Comparison of ENCODE assay signal across 8 cellular contexts in the genomic region with DNA sequence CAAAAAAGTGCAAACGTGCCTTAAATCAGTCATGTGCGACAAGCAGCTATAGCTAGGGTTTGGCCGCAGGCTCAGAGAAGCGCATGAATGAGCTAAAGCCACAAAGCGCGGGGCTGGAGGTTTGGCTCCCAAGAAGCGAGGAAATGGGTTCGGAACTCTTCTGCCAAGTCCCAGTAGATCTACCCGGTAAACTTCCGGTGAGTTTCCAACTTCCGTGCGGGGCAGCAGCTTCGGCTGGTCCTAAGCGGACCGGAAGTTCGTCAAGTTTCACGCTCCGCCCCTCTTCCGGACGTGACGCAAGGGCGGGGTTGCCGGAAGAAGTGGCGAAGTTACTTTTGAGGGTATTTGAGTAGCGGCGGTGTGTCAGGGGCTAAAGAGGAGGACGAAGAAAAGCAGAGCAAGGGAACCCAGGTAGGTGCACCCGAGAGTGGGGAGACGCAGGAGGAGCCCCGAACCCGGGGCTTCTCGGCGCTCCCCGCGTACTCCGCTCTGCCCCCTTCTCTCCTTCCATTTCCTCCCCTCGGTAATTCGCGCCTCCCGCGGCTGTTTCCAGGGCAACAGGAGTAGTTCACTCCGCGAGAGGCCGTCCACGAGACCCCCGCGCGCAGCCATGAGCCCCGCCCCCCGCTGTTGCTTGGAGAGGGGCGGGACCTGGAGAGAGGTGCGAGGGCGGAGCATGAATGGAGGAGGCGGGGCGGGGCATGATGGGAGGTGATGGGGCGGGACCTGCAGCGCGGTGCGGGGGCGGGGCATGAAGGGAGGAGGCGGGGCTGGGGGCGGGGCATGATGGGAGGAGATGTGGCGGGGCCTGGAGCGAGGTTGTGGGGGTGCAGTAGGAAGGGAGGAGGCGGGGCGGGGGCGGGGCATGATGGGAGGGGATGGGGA.
DNase-seq lines count a peak whose midpoint lies in the region; TF ChIP-seq lines count a peak whose summit lies in the region.

A gene (plus strand): TSS at position 292 of the 885 bp plus-strand sequence. CDS start 1,149 bp downstream, outside the sequence.

- peak within 1 kb of the TSS; percentile 98 for H3K27ac Mint-ChIP-seq in activated naive CD4-positive, alpha-beta T cell treated with anti-CD3 and anti-CD28 coated beads, Interleukin-2, amount 10 ng/mL, durations not matched to agents 7 days and 5 days

- H3K4me3 ChIP-seq in NB4 (ENCODE audit: low read depth, low read length) (peak within 1 kb of the TSS; percentile 88), SK-N-MC (peak within 1 kb of the TSS; percentile 91)

- H3K9me3 Mint-ChIP-seq in activated naive CD4-positive, alpha-beta T cell treated with anti-CD3 and anti-CD28 coated beads, Interleukin-2, amount 10 ng/mL, durations not matched to agents 7 days and 5 days: no peaks in the 10 kb centered on the region

- CTCF ChIA-PET in HEK293T (lab: Yijun Ruan, JAX): interaction anchor here (0.5 kb wide), 1 partner anchor 401 kb away, joined by 6 read pairs; no protein-coding TSS in a partner anchor
- CTCF ChIA-PET in activated naive CD4-positive, alpha-beta T cell treated with anti-CD3 and anti-CD28 coated beads, Interleukin-2, amount 10 ng/mL, durations not matched to agents 7 days and 5 days (lab: Charles Lee): interaction anchor here (0.7 to 1.1 kb wide), 3 partner anchors 9 to 23 kb away, joined by 3 to 6 read pairs (median 3); no protein-coding TSS in a partner anchor

- H3K9ac ChIP-seq in SK-N-MC (ENCODE audit: insufficient read length): peak within 1 kb of the TSS; percentile 95

- peaks cover 38% of the 10 kb centered on the region for H3K36me3 Mint-ChIP-seq in activated naive CD4-positive, alpha-beta T cell treated with anti-CD3 and anti-CD28 coated beads, Interleukin-2, amount 10 ng/mL, durations not matched to agents 7 days and 5 days

- TF ChIP-seq CTCF in NB4 (IDR thresholded peaks at IDR 0.05; ENCODE audit: low read depth, low read length): no peak

- H3K4me3 Mint-ChIP-seq in activated naive CD4-positive, alpha-beta T cell treated with anti-CD3 and anti-CD28 coated beads, Interleukin-2, amount 10 ng/mL, durations not matched to agents 7 days and 5 days: peak within 1 kb of the TSS; percentile 90

- no peaks in the 10 kb centered on the region for H3K9me3 ChIP-seq in SK-N-MC (ENCODE audit: low read depth, low read length)

- TF ChIP-seq POLR2A in NB4 (IDR thresholded peaks at IDR 0.05; ENCODE audit: extremely low read depth, insufficient read length): peak; percentile 78

- DNase-seq in GDM1 (lab: John Stamatoyannopoulos, UW) (peak; percentile 93), HEK293T (ENCODE audit: extremely low spot score) (peak; percentile 89), NB4 (ENCODE audit: low read depth) (peak; percentile 97), SK-N-MC (ENCODE audit: low read depth, low spot score) (peak; percentile 96), germinal center (ENCODE audit: low spot score) (peak; percentile 91), non-pigmented ciliary epithelial cell (ENCODE audit: low read depth) (peak; percentile 95), superior temporal gyrus (ENCODE audit: extremely low spot score) (peak; percentile 99)
- peak; percentile 95 for DNase-seq in activated naive CD4-positive, alpha-beta T cell treated with anti-CD3 and anti-CD28 coated beads, Interleukin-2, amount 10 ng/mL, durations not matched to agents 7 days and 5 days

- H3K36me3 ChIP-seq in SK-N-MC (ENCODE audit: insufficient read depth, low read length): peaks cover 26% of the 10 kb centered on the region; the same call in 1 of the 2 replicates

- POLR2A ChIA-PET in HEK293T (lab: Yijun Ruan, JAX): interaction anchor here (0.6 to 2.8 kb wide), 14 partner anchors 8 to 207 kb away, joined by 3 to 27 read pairs (median 3); a partner anchor contains a TSS

- peak within 1 kb of the TSS; percentile 99 for H3K27ac ChIP-seq in SK-N-MC

- no peaks in the 10 kb centered on the region for H3K27me3 Mint-ChIP-seq in activated naive CD4-positive, alpha-beta T cell treated with anti-CD3 and anti-CD28 coated beads, Interleukin-2, amount 10 ng/mL, durations not matched to agents 7 days and 5 days

- peaks cover 30% of the 10 kb centered on the region for H3K4me1 Mint-ChIP-seq in activated naive CD4-positive, alpha-beta T cell treated with anti-CD3 and anti-CD28 coated beads, Interleukin-2, amount 10 ng/mL, durations not matched to agents 7 days and 5 days

TF ChIP-seq in HEK293T, 16 proteins besides CTCF, POLR2A, EP300 and RAD21:
- TF ChIP-seq, protein P1, sequence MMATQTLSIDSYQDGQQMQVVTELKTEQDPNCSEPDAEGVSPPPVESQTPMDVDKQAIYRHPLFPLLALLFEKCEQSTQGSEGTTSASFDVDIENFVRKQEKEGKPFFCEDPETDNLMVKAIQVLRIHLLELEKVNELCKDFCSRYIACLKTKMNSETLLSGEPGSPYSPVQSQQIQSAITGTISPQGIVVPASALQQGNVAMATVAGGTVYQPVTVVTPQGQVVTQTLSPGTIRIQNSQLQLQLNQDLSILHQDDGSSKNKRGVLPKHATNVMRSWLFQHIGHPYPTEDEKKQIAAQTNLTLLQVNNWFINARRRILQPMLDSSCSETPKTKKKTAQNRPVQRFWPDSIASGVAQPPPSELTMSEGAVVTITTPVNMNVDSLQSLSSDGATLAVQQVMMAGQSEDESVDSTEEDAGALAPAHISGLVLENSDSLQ (IDR thresholded peaks at IDR 0.05): peak; percentile 81
- TF ChIP-seq LEF1 (IDR thresholded peaks at IDR 0.05; ENCODE audit: borderline replicate concordance) (no peak; the same call in 1 of the 2 replicates), ELF4 (IDR thresholded peaks at IDR 0.05) (peak; percentile 54; the same call in 1 of the 2 replicates), FOXM1 (IDR thresholded peaks at IDR 0.05; ENCODE audit: borderline replicate concordance) (no peak), ARNT (IDR thresholded peaks at IDR 0.05) (0 out of 2 replicates have a peak, but pooled peaks have one; percentile 55), CTBP1 (IDR thresholded peaks at IDR 0.05; ENCODE audit: borderline replicate concordance) (peak; percentile 92), L3MBTL2 (conservative IDR thresholded peaks at IDR 0.05) (peak; percentile 82), FOXK2 (IDR thresholded peaks at IDR 0.05) (peak; percentile 77; the same call in 1 of the 2 replicates)

Comparison
In these comparisons a context has a peak if more than half of its experiments do, and no peak if none do; other contexts are left out.
1. Peak in every context shown above with its lines: DNase-seq, H3K4me3 ChIP-seq and H3K27ac ChIP-seq.